Comparison of ENCODE assay signal across 9 cellular contexts in the genomic region with DNA sequence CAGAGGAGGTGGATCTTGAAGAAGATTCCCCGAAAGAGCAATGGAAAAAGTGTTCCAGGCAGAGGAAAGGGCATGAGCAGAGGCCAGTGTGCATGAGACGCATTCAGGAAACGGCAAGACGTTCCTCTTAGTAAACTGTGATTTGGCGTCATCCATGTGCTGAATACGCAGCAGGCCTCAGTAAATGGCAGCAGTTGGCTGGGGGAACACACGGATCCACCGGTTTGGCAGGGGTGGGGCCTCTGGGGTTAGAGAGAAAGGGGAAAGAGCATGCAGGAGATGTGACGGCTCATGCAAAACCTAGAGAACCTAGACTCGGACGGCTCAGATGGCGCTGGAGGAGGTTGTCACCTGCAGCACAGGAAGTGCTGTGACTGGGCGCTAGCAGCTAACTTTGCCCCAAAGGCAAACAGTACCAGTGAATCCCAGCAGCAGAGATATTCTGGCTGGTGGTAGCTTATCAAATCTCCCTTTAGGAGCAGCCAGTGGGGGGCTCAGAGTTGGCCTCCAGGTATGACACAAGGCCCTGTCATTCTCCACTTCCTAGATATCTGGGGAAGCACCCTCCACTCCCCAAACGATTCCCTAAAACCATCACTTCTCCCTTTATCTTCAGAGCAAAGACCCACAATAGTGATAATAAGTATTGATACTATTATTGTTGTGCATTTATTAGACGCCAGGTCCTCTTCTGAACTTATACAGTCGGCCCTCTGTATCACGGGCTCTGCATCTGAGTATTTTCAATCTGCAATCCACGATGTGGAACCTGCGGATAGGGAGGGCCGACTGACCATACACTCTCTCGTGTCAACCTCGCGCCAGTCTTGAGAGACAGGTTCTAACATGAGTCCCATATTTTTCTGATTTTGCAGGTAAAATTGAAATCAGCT. TPM values are rescaled to one million over a fixed set of nuclear protein-coding genes. Genes with fewer than 3 reads are reported as not detected.
DNase-seq lines count a peak whose midpoint lies in the region; ATAC-seq and TF ChIP-seq lines count a peak whose summit lies in the region.
"Had no signal": no experiment of that assay in that cellular context is flagged by ENCODE, and none has a peak within 500 bp of the region (broad histone marks: within the 10 kb centered on the region; RNA-seq: fewer than 3 reads in every experiment).

No MANE protein-coding gene starts in this region.

- TF ChIP-seq CTCF in MM.1S (IDR thresholded peaks at IDR 0.05; ENCODE audit: low read length) (no peak), mucosa of descending colon (IDR thresholded peaks at IDR 0.05) (no peak), sigmoid colon (IDR thresholded peaks at IDR 0.05) (no peak), GM13976 (IDR thresholded peaks at IDR 0.05; ENCODE audit: borderline replicate concordance, control extremely low read depth, extremely low read depth, insufficient read depth, missing control alignments) (no peak)

- H3K9me3 Mint-ChIP-seq in CD4-positive, CD25-positive, alpha-beta regulatory T cell, result no peaks in the 10 kb centered on the region
- no peaks in the 10 kb centered on the region for H3K9me3 Mint-ChIP-seq in activated T-cell treated with anti-CD3 and anti-CD28 coated beads, Interleukin-2, amount 50 U/mL, for 72 hours

- peaks cover 4% of the 10 kb centered on the region for H3K27me3 Mint-ChIP-seq in CD4-positive, CD25-positive, alpha-beta regulatory T cell
- no peaks in the 10 kb centered on the region for H3K27me3 Mint-ChIP-seq in activated T-cell treated with anti-CD3 and anti-CD28 coated beads, Interleukin-2, amount 50 U/mL, for 72 hours (ENCODE audit: low read depth)

- no peaks in the 10 kb centered on the region for H4K20me1 ChIP-seq in MM.1S (ENCODE audit: insufficient read depth, low read length)

- peaks cover 22% of the 10 kb centered on the region for H3K36me3 ChIP-seq in CD4-positive, CD25-positive, alpha-beta regulatory T cell (ENCODE audit: control insufficient read depth, insufficient read depth, low read length)
- H3K36me3 ChIP-seq in MM.1S (replicated peaks; ENCODE audit: insufficient read depth, low read length), result no peaks in the 10 kb centered on the region
- no peaks in the 10 kb centered on the region for H3K36me3 ChIP-seq in mucosa of descending colon (ENCODE audit: low read depth)
- H3K36me3 ChIP-seq in sigmoid colon, result no peaks in the 10 kb centered on the region

- H3K27ac Mint-ChIP-seq in CD4-positive, CD25-positive, alpha-beta regulatory T cell, result peak overlapping the region; percentile 97 to 98 (median 98)
- H3K27ac Mint-ChIP-seq in activated T-cell treated with anti-CD3 and anti-CD28 coated beads, Interleukin-2, amount 50 U/mL, for 72 hours, result peak overlapping the region; percentile 98

- H3K4me3 ChIP-seq in CD4-positive, CD25-positive, alpha-beta regulatory T cell (ENCODE audit: low read depth, low read length), result peak overlapping the region; percentile 74
- H3K4me3 ChIP-seq in MM.1S (ENCODE audit: low read length) (peak overlapping the region; percentile 16), mucosa of descending colon (no peak overlapping the region), sigmoid colon (no peak overlapping the region)

- H3K79me2 ChIP-seq in MM.1S (ENCODE audit: low read length), result peaks cover 99% of the 10 kb centered on the region

- peak overlapping the region; percentile 94 for H3K4me2 ChIP-seq in MM.1S (ENCODE audit: low read depth, low read length)

- H3K27me3 ChIP-seq in CD4-positive, CD25-positive, alpha-beta regulatory T cell (ENCODE audit: control insufficient read depth, insufficient read depth, low read length), result no peaks in the 10 kb centered on the region
- H3K27me3 ChIP-seq in MM.1S (replicated peaks; ENCODE audit: insufficient read depth, low read length) (no peaks in the 10 kb centered on the region), sigmoid colon (no peaks in the 10 kb centered on the region)

- ATAC-seq in CD4-positive, CD25-positive, alpha-beta regulatory T cell (ENCODE audit: low read depth in 2 of 2), result peak; percentile 74 to 75
- ATAC-seq in activated T-cell treated with anti-CD3 and anti-CD28 coated beads, Interleukin-2, amount 50 U/mL, for 72 hours (replicated peaks in 1 of 2), result peak; percentile 48 to 51
- ATAC-seq in mucosa of descending colon (peak; percentile 43), HG03457 (IDR thresholded peaks at IDR 0.05; ENCODE audit: unreplicated experiment) (no peak)
- ATAC-seq: PC-3 had no signal

- no peaks in the 10 kb centered on the region for H3K9me2 ChIP-seq in MM.1S (replicated peaks; ENCODE audit: insufficient read depth, low read length)

- peaks cover 100% of the 10 kb centered on the region for H3K4me1 ChIP-seq in CD4-positive, CD25-positive, alpha-beta regulatory T cell (ENCODE audit: control insufficient read depth, insufficient read depth, low read length, poor library complexity, severe bottlenecking)
- peaks cover 89% of the 10 kb centered on the region for H3K4me1 ChIP-seq in MM.1S (ENCODE audit: low read length)
- peaks cover 17% of the 10 kb centered on the region for H3K4me1 ChIP-seq in mucosa of descending colon (ENCODE audit: low read depth)
- no peaks in the 10 kb centered on the region for H3K4me1 ChIP-seq in sigmoid colon

- H3K27ac ChIP-seq in CD4-positive, CD25-positive, alpha-beta regulatory T cell (ENCODE audit: insufficient read depth, low read length, poor library complexity, severe bottlenecking), result peak overlapping the region; percentile 94
- peak overlapping the region; percentile 98 for H3K27ac ChIP-seq in MM.1S (ENCODE audit: low read length)
- peak overlapping the region in 1 of 4 donors; percentile 31 for H3K27ac ChIP-seq in sigmoid colon

- no peak for TF ChIP-seq POLR2A in sigmoid colon (IDR thresholded peaks at IDR 0.05)

- no peak overlapping the region for H2AFZ ChIP-seq in MM.1S (ENCODE audit: low read length)

- H3K36me3 Mint-ChIP-seq in CD4-positive, CD25-positive, alpha-beta regulatory T cell, result peaks cover 44% of the 10 kb centered on the region
- peaks cover 5 to 17% of the 10 kb centered on the region in 2 donors for H3K36me3 Mint-ChIP-seq in activated T-cell treated with anti-CD3 and anti-CD28 coated beads, Interleukin-2, amount 50 U/mL, for 72 hours (ENCODE audit: insufficient read depth in 2 of 2)

- no peaks in the 10 kb centered on the region for H3K9me3 ChIP-seq in CD4-positive, CD25-positive, alpha-beta regulatory T cell (ENCODE audit: control insufficient read depth in 2 of 2, low read length in 2 of 2)
- no peaks in the 10 kb centered on the region for H3K9me3 ChIP-seq in MM.1S (replicated peaks; ENCODE audit: insufficient read depth, low read length)
- H3K9me3 ChIP-seq in mucosa of descending colon, result no peaks in the 10 kb centered on the region
- no peaks in the 10 kb centered on the region for H3K9me3 ChIP-seq in sigmoid colon

- H3K4me1 Mint-ChIP-seq in CD4-positive, CD25-positive, alpha-beta regulatory T cell, result peaks cover 13 to 100% (median 76%) of the 10 kb centered on the region in 4 donors
- peaks cover 99% of the 10 kb centered on the region for H3K4me1 Mint-ChIP-seq in activated T-cell treated with anti-CD3 and anti-CD28 coated beads, Interleukin-2, amount 50 U/mL, for 72 hours (ENCODE audit: low read depth)

- intact Hi-C loops in mucosa of descending colon (cut with DNase I, micrococcal nuclease) (no loop called here), sigmoid colon (cut with DNase I) (no loop called here)

- TF ChIP-seq EP300 in sigmoid colon (IDR thresholded peaks at IDR 0.05), result peak in 1 of 4 donors; percentile 11

- peak; percentile 57 to 90 (median 74) for DNase-seq in CD4-positive, CD25-positive, alpha-beta regulatory T cell
- DNase-seq in MM.1S, result peak; percentile 90
- DNase-seq in activated T-cell treated with anti-CD3 and anti-CD28 coated beads, Interleukin-2, amount 50 U/mL, for 72 hours, result peak; percentile 64 to 68
- peak in 1 of 3 donors; percentile 78 for DNase-seq in mucosa of descending colon
- DNase-seq in sigmoid colon, result no peak
- DNase-seq in NCI-H2227 (lab: John Stamatoyannopoulos, UW; ENCODE audit: unreplicated experiment), result no peak
- no peak for DNase-seq in GM13976 (ENCODE audit: low spot score)
- DNase-seq: PC-3 had no signal

- in situ Hi-C loops in GM13976 (cut with MboI; ENCODE audit: low sequenced_read_pairs, unreplicated experiment), result no loop called here

- H3F3A ChIP-seq in MM.1S (ENCODE audit: insufficient read depth, low read length), result peaks cover 99% of the 10 kb centered on the region

- peak overlapping the region; percentile 77 to 99 (median 92) for H3K4me3 Mint-ChIP-seq in CD4-positive, CD25-positive, alpha-beta regulatory T cell
- peak overlapping the region; percentile 86 to 99 for H3K4me3 Mint-ChIP-seq in activated T-cell treated with anti-CD3 and anti-CD28 coated beads, Interleukin-2, amount 50 U/mL, for 72 hours

- H3K9ac ChIP-seq in MM.1S (ENCODE audit: low read length), result peak overlapping the region; percentile 73

- WGBS in sigmoid colon, 2 donors, result 58 to 82% methylated on average over 23 of the region's 23 CpGs

RNA-seq across cellular contexts. Expression of a gene that starts 7.6 kb away (rescaled TPM):
- total RNA-seq in CD4-positive, CD25-positive, alpha-beta regulatory T cell, result 589 TPM
- polyA plus RNA-seq in CD4-positive, CD25-positive, alpha-beta regulatory T cell, result 100 to 1,000 TPM; 552 to 687 (median 620) TPM
- total RNA-seq in activated T-cell treated with anti-CD3 and anti-CD28 coated beads, Interleukin-2, amount 50 U/mL, for 72 hours, result 100 to 1,000 TPM; 220 to 281 TPM
- total RNA-seq in mucosa of descending colon (10 to 100 TPM; 24.1 to 71.1 (median 48.1) TPM), sigmoid colon (10 to 100 TPM; 30.2 to 49.6 (median 42.8) TPM)
- 100 to 1,000 TPM in 2 of 3 donors, 10 to 100 TPM in 1; 35.4 to 219 (median 132) TPM for polyA plus RNA-seq in sigmoid colon
- total RNA-seq: PC-3 had no signal

RNA-seq across cellular contexts. Expression of a gene that starts 26.6 kb away (rescaled TPM):
- total RNA-seq in CD4-positive, CD25-positive, alpha-beta regulatory T cell, result 1.9 TPM
- polyA plus RNA-seq in CD4-positive, CD25-positive, alpha-beta regulatory T cell, result not detected
- 1 to 10 TPM; 1.0 to 1.2 TPM for total RNA-seq in activated T-cell treated with anti-CD3 and anti-CD28 coated beads, Interleukin-2, amount 50 U/mL, for 72 hours
- total RNA-seq in mucosa of descending colon (under 1 TPM in 1 of 3 donors, not detected in 2; 0.22 TPM), sigmoid colon (under 1 TPM in 2 of 4 donors, not detected in 2; 0.36 to 0.54 TPM)
- polyA plus RNA-seq in sigmoid colon, result under 1 TPM in 1 of 3 donors, not detected in 2; 0.09 TPM
- total RNA-seq: PC-3 had no signal

Comparison
In these comparisons a context has a peak if more than half of its experiments do, and no peak if none do; other contexts are left out.
1. DNase-seq: peak in CD4-positive, CD25-positive, alpha-beta regulatory T cell (3 of 3), MM.1S (single experiment) and activated T-cell treated with anti-CD3 and anti-CD28 coated beads, Interleukin-2, amount 50 U/mL, for 72 hours (2 of 2); none in sigmoid colon (single experiment), NCI-H2227 (single experiment) and GM13976 (single experiment).
2. H3K4me3 ChIP-seq: peak in CD4-positive, CD25-positive, alpha-beta regulatory T cell (single experiment) and MM.1S (single experiment); none in mucosa of descending colon (single experiment) and sigmoid colon (0 of 4).